Comparison of ENCODE assay signal across 22 cellular contexts in genomic region chr20:25749667-25750066, GRCh38.
"Had no signal": no experiment of that assay in that cellular context is flagged by ENCODE, and none has a peak within 500 bp of the region (broad histone marks: within the 10 kb centered on the region; RNA-seq: fewer than 3 reads in every experiment).

No MANE protein-coding gene starts in this region.

- H3K4me1 ChIP-seq: gastrocnemius medialis had no signal

- H3K4me1 Mint-ChIP-seq: neural crest cell had no signal

- DNase-seq: activated CD4-positive, alpha-beta T cell treated with anti-CD3 and anti-CD28 coated beads, Interleukin-2, amount 50 U/mL, for 48 hours; activated naive CD4-positive, alpha-beta T cell treated with Interleukin-2 at 50 U/mL for 16 hours; activated T-cell treated with anti-CD3 and anti-CD28 coated beads, Interleukin-2, amount 50 U/mL, for 48 hours; central memory CD4-positive, alpha-beta T cell; effector memory CD4-positive, alpha-beta T cell; esophagus squamous epithelium; gastrocnemius medialis; hypothalamus; occipital lobe; posterior cingulate gyrus; small intestine; stimulated activated CD4-positive, alpha-beta T cell treated with anti-CD3 and anti-CD28 coated beads, Interleukin-15, amount 100 ng/mL, for 24 hours; stimulated activated naive B cell treated with anti-CD40 and anti-IgM and Interleukin-4, amounts not matched to agents 10 μg/mL and 1 μg/mL and 100 μg/mL, for 72 hours; T-helper 1 cell; WERI-Rb-1 had no signal

- H3K27ac Mint-ChIP-seq: stimulated activated naive B cell treated with anti-CD40 and anti-IgM and Interleukin-4, amounts not matched to agents 10 μg/mL and 1 μg/mL and 100 μg/mL, for 72 hours; type B pancreatic cell had no signal

- H3K9me3 ChIP-seq: esophagus squamous epithelium, gastrocnemius medialis, thoracic aorta, vagina had no signal

- H3K27me3 Mint-ChIP-seq: stimulated activated naive B cell treated with anti-CD40 and anti-IgM and Interleukin-4, amounts not matched to agents 10 μg/mL and 1 μg/mL and 100 μg/mL, for 72 hours; type B pancreatic cell had no signal

- FAIRE-seq: astrocyte, colon, small intestine, TTC549 had no signal

- H3K9me3 Mint-ChIP-seq: neural crest cell; stimulated activated naive B cell treated with anti-CD40 and anti-IgM and Interleukin-4, amounts not matched to agents 10 μg/mL and 1 μg/mL and 100 μg/mL, for 72 hours; type B pancreatic cell had no signal

- ATAC-seq: gastrocnemius medialis; stimulated activated naive B cell treated with anti-CD40 and anti-IgM and Interleukin-4, amounts not matched to agents 10 μg/mL and 1 μg/mL and 100 μg/mL, for 72 hours had no signal

- H3K27ac ChIP-seq: esophagus squamous epithelium, gastrocnemius medialis, thoracic aorta, vagina, WERI-Rb-1 had no signal

- H3K36me3 ChIP-seq: esophagus squamous epithelium, gastrocnemius medialis, thoracic aorta, vagina, WERI-Rb-1 had no signal

- H3K27me3 ChIP-seq: esophagus squamous epithelium, gastrocnemius medialis, vagina had no signal

- H3K4me3 Mint-ChIP-seq: neural crest cell; stimulated activated naive B cell treated with anti-CD40 and anti-IgM and Interleukin-4, amounts not matched to agents 10 μg/mL and 1 μg/mL and 100 μg/mL, for 72 hours; type B pancreatic cell had no signal

- H3K36me3 Mint-ChIP-seq: type B pancreatic cell had no signal
